In genomic region chr3:139655880-139656279, GRCh38 we compare ENCODE assay signal across 17 cellular contexts. TPM values are rescaled to one million over a fixed set of nuclear protein-coding genes. Genes with fewer than 3 reads are reported as not detected.
DNase-seq lines count a peak whose midpoint lies in the region; ATAC-seq and TF ChIP-seq lines count a peak whose summit lies in the region.
"Had no signal": no experiment of that assay in that cellular context is flagged by ENCODE, and none has a peak within 500 bp of the region (broad histone marks: within the 10 kb centered on the region; RNA-seq: fewer than 3 reads in every experiment).

No MANE protein-coding gene starts in this region.

- DNase-seq in GM04504 (ENCODE audit: low read depth) (peak; percentile 2), epithelial cell of esophagus (ENCODE audit: low read depth) (peak; percentile 42), right cardiac atrium (peak in 2 of 3 donors; percentile 64 to 67), retina (peak; percentile 52), chondrocyte (ENCODE audit: low spot score) (no peak), ACHN (no peak), NCI-H82 (lab: John Stamatoyannopoulos, UW) (no peak)
- DNase-seq: activated CD4-positive, alpha-beta T cell treated with anti-CD3 and anti-CD28 coated beads, Interleukin-2, amount 50 U/mL, for 1 hour; activated effector memory CD4-positive, alpha-beta T cell treated with anti-CD3 and anti-CD28 coated beads, Interleukin-2, amount 50 U/mL, for 16 hours; foreskin melanocyte; Karpas-422; NCI-H1092; NCI-H2081 treated with DMSO at 0.1 percent for 48 hours; NCI-H510A treated with DMSO at 0.1 percent for 48 hours; SHP77 treated with DMSO at 0.1 percent for 48 hours; stimulated activated naive B cell treated with anti-CD40 and anti-IgM and Interleukin-4, amounts not matched to agents 10 μg/mL and 1 μg/mL and 100 μg/mL, for 72 hours; T-helper 1 cell had no signal

- H3K4me3 ChIP-seq in epithelial cell of esophagus (ENCODE audit: low read length): no peak overlapping the region
- no peak overlapping the region for H3K4me3 ChIP-seq in right cardiac atrium (ENCODE audit: low read length)

- no peak overlapping the region for H3K4me3 Mint-ChIP-seq in chondrocyte (ENCODE audit: unreplicated experiment)
- H3K4me3 Mint-ChIP-seq: stimulated activated naive B cell treated with anti-CD40 and anti-IgM and Interleukin-4, amounts not matched to agents 10 μg/mL and 1 μg/mL and 100 μg/mL, for 72 hours had no signal

- TF ChIP-seq CTCF in epithelial cell of esophagus (IDR thresholded peaks at IDR 0.05; ENCODE audit: insufficient read depth, low read depth, low read length, missing control alignments) (no peak), chondrocyte (IDR thresholded peaks at IDR 0.05) (no peak)

- no peaks in the 10 kb centered on the region for H3K9me3 Mint-ChIP-seq in chondrocyte (ENCODE audit: low read depth)
- H3K9me3 Mint-ChIP-seq: stimulated activated naive B cell treated with anti-CD40 and anti-IgM and Interleukin-4, amounts not matched to agents 10 μg/mL and 1 μg/mL and 100 μg/mL, for 72 hours had no signal

- no peaks in the 10 kb centered on the region for H3K4me1 Mint-ChIP-seq in chondrocyte (ENCODE audit: low read depth)
- H3K4me1 Mint-ChIP-seq: stimulated activated naive B cell treated with anti-CD40 and anti-IgM and Interleukin-4, amounts not matched to agents 10 μg/mL and 1 μg/mL and 100 μg/mL, for 72 hours had no signal

- intact Hi-C loops in right cardiac atrium (cut with DNase I): no loop called here

- no peak overlapping the region for H3K27ac Mint-ChIP-seq in chondrocyte (ENCODE audit: unreplicated experiment)
- H3K27ac Mint-ChIP-seq: stimulated activated naive B cell treated with anti-CD40 and anti-IgM and Interleukin-4, amounts not matched to agents 10 μg/mL and 1 μg/mL and 100 μg/mL, for 72 hours had no signal

- ATAC-seq in right cardiac atrium: peak; percentile 72 to 84
- ATAC-seq: stimulated activated naive B cell treated with anti-CD40 and anti-IgM and Interleukin-4, amounts not matched to agents 10 μg/mL and 1 μg/mL and 100 μg/mL, for 72 hours had no signal

- no peak overlapping the region for H3K27ac ChIP-seq in right cardiac atrium (ENCODE audit: low read length)

- in situ Hi-C loops in ACHN (cut with HindIII; ENCODE audit: low pct_ligation_motif_present, low pct_unique_long_range_greater_than_20kb, low sequenced_read_pairs): no loop called here

- WGBS in right cardiac atrium: 54% methylated on average over 2 of the region's 2 CpGs

- H3K27me3 ChIP-seq in right cardiac atrium (ENCODE audit: control insufficient read depth, insufficient read depth): no peaks in the 10 kb centered on the region

- H3K27me3 Mint-ChIP-seq in chondrocyte (ENCODE audit: low read depth): peaks cover 11% of the 10 kb centered on the region
- H3K27me3 Mint-ChIP-seq: stimulated activated naive B cell treated with anti-CD40 and anti-IgM and Interleukin-4, amounts not matched to agents 10 μg/mL and 1 μg/mL and 100 μg/mL, for 72 hours had no signal

- peaks cover 5% of the 10 kb centered on the region for H3K36me3 Mint-ChIP-seq in chondrocyte (ENCODE audit: low read depth)
- H3K36me3 Mint-ChIP-seq: stimulated activated naive B cell treated with anti-CD40 and anti-IgM and Interleukin-4, amounts not matched to agents 10 μg/mL and 1 μg/mL and 100 μg/mL, for 72 hours had no signal

- H3K9me3 ChIP-seq in right cardiac atrium (ENCODE audit: control insufficient read depth, low read length): no peaks in the 10 kb centered on the region

- peaks cover 8% of the 10 kb centered on the region for H3K4me1 ChIP-seq in right cardiac atrium (ENCODE audit: control insufficient read depth, insufficient read depth, low read length)

RNA-seq across cellular contexts. Expression of gene NMNAT3, which starts 21.9 kb away (rescaled TPM):
- 10 to 100 TPM in 3 of 4 donors, 1 to 10 TPM in 1; 9.6 to 19.2 (median 16.9) TPM for total RNA-seq in right cardiac atrium
- polyA plus RNA-seq in right cardiac atrium: 12.3 TPM
- 2.0 to 2.7 TPM (median 2.0 TPM) in 3 replicates for total RNA-seq in chondrocyte

Comparison
In these comparisons a context has a peak if more than half of its experiments do, and no peak if none do; other contexts are left out.
1. DNase-seq: peak in GM04504 (single experiment), epithelial cell of esophagus (single experiment), right cardiac atrium (2 of 3) and retina (single experiment); none in chondrocyte (single experiment), ACHN (single experiment) and NCI-H82 (single experiment).